ENCODE assay signal across 8 cellular contexts in genomic region chr2:161063074-161063945, GRCh38.
DNase-seq lines count a peak whose midpoint lies in the region; ATAC-seq lines count a peak whose summit lies in the region.

No MANE protein-coding gene starts in this region.

- H3K27me3 ChIP-seq in CD8-positive, alpha-beta memory T cell (ENCODE audit: insufficient read depth, low read length, poor library complexity, severe bottlenecking): no peaks in the 10 kb centered on the region
- H3K27me3 ChIP-seq in mesenchymal stem cell (ENCODE audit: control insufficient read depth in 1 of 2, insufficient read depth in 1 of 2, low read length in 2 of 2): no peaks in the 10 kb centered on the region

- no peak overlapping the region for H2BK12ac ChIP-seq in mesenchymal stem cell (ENCODE audit: low read length in 2 of 2)

- no peak overlapping the region for H3K18ac ChIP-seq in mesenchymal stem cell (ENCODE audit: low read depth in 1 of 2, low read length in 2 of 2)

- H2BK15ac ChIP-seq in mesenchymal stem cell (ENCODE audit: low read depth, poor library complexity, severe bottlenecking): no peak overlapping the region

- H4K91ac ChIP-seq in mesenchymal stem cell (ENCODE audit: low read length): no peak overlapping the region

- WGBS in mesenchymal stem cell: 36% methylated on average over 7 of the region's 8 CpGs

- H3K36me3 Mint-ChIP-seq in CD8-positive, alpha-beta memory T cell: no peaks in the 10 kb centered on the region

- ATAC-seq in GM19397 (IDR thresholded peaks at IDR 0.05; ENCODE audit: unreplicated experiment) (peak; percentile 79), HG03520 (IDR thresholded peaks at IDR 0.05; ENCODE audit: unreplicated experiment) (peak; percentile 81)

- DNase-seq in CD8-positive, alpha-beta memory T cell: peak; percentile 30 to 71 (median 49)
- DNase-seq in NCI-H69 (lab: John Stamatoyannopoulos, UW): peak; percentile 58
- peak; percentile 70 to 78 for DNase-seq in activated CD4-positive, alpha-beta T cell treated with anti-CD3 and anti-CD28 coated beads, Interleukin-2, amount 50 U/mL, for 48 hours
- peak; percentile 28 for DNase-seq in effector CD8-positive, alpha-beta T cell (lab: John Stamatoyannopoulos, UW)
- peak; percentile 84 for DNase-seq in mesenchymal stem cell
- peak; percentile 41 for DNase-seq in stimulated activated CD8-positive, alpha-beta memory T cell treated with anti-CD3 and anti-CD28 coated beads, Interleukin-15, amount 100 ng/mL, for 1 hour (ENCODE audit: low read depth)

- no peak overlapping the region for H3K14ac ChIP-seq in mesenchymal stem cell (ENCODE audit: low read length in 2 of 2)

- no peaks in the 10 kb centered on the region for H3K36me3 ChIP-seq in CD8-positive, alpha-beta memory T cell (ENCODE audit: insufficient read depth, low read length)
- no peaks in the 10 kb centered on the region for H3K36me3 ChIP-seq in mesenchymal stem cell (ENCODE audit: control insufficient read depth in 1 of 2, insufficient read depth in 2 of 2, low read depth in 1 of 2, low read length in 2 of 2)

- H3K27me3 Mint-ChIP-seq in CD8-positive, alpha-beta memory T cell: no peaks in the 10 kb centered on the region

- H3K23ac ChIP-seq in mesenchymal stem cell (ENCODE audit: low read length in 2 of 2): no peak overlapping the region

- no peaks in the 10 kb centered on the region for H3K9me3 ChIP-seq in CD8-positive, alpha-beta memory T cell (ENCODE audit: low read length)
- no peaks in the 10 kb centered on the region for H3K9me3 ChIP-seq in mesenchymal stem cell (ENCODE audit: control insufficient read depth, low read length)

- H4K8ac ChIP-seq in mesenchymal stem cell (ENCODE audit: low read length): no peak overlapping the region

- H3K4me1 ChIP-seq in CD8-positive, alpha-beta memory T cell (ENCODE audit: insufficient read depth, low read length): no peaks in the 10 kb centered on the region
- no peaks in the 10 kb centered on the region for H3K4me1 ChIP-seq in mesenchymal stem cell (ENCODE audit: control insufficient read depth, insufficient read depth, low read depth, low read length)

- H2BK5ac ChIP-seq in mesenchymal stem cell (ENCODE audit: low read depth, low read length, poor library complexity, severe bottlenecking): no peak overlapping the region

- H3K79me1 ChIP-seq in mesenchymal stem cell (replicated peaks; ENCODE audit: low read length, poor library complexity, severe bottlenecking): no peaks in the 10 kb centered on the region

- no peaks in the 10 kb centered on the region for H3K9me3 Mint-ChIP-seq in CD8-positive, alpha-beta memory T cell

- H3K4me2 ChIP-seq in mesenchymal stem cell (ENCODE audit: low read length, poor library complexity, severe bottlenecking): no peak overlapping the region

- H2BK120ac ChIP-seq in mesenchymal stem cell (ENCODE audit: low read depth, low read length): no peak overlapping the region

- no peak overlapping the region for H3K27ac Mint-ChIP-seq in CD8-positive, alpha-beta memory T cell

- CTCF ChIA-PET in CD8-positive, alpha-beta memory T cell (lab: Charles Lee): interaction anchor here (0.7 to 2.8 kb wide), 22 partner anchors 9 to 1219 kb away, joined by 3 to 19 read pairs (median 4); no protein-coding TSS in a partner anchor

- H3K27ac ChIP-seq in CD8-positive, alpha-beta memory T cell (ENCODE audit: low read depth, low read length): no peak overlapping the region
- no peak overlapping the region for H3K27ac ChIP-seq in mesenchymal stem cell (ENCODE audit: low read length, poor library complexity, severe bottlenecking)

- H2AFZ ChIP-seq in mesenchymal stem cell (ENCODE audit: low read depth, low read length): no peak overlapping the region

- H3K4me1 Mint-ChIP-seq in CD8-positive, alpha-beta memory T cell: peaks cover 4 to 5% (median 5%) of the 10 kb centered on the region in 3 donors

- H3K4me3 Mint-ChIP-seq in CD8-positive, alpha-beta memory T cell: no peak overlapping the region

- peak overlapping the region; percentile 70 for H3K9ac ChIP-seq in mesenchymal stem cell (ENCODE audit: low read length)

- H3K4ac ChIP-seq in mesenchymal stem cell (ENCODE audit: low read depth in 1 of 2, low read length in 2 of 2): peak overlapping the region in 1 of 2 experiments; percentile 49

- H2AK5ac ChIP-seq in mesenchymal stem cell (ENCODE audit: low read length, severe bottlenecking): no peak overlapping the region

- H3K4me3 ChIP-seq in CD8-positive, alpha-beta memory T cell (ENCODE audit: low read length): no peak overlapping the region
- peak overlapping the region in 1 of 2 experiments; percentile 67 for H3K4me3 ChIP-seq in mesenchymal stem cell (ENCODE audit: insufficient read depth in 1 of 2, low read depth in 1 of 2, low read length in 2 of 2)

- POLR2A ChIA-PET in CD8-positive, alpha-beta memory T cell (lab: Charles Lee): no interaction called here

Comparison
In these comparisons a context has a peak if more than half of its experiments do, and no peak if none do; other contexts are left out.
1. DNase-seq: peak in every context shown above with its lines; median percentile 84 in mesenchymal stem cell; 74 in activated CD4-positive, alpha-beta T cell treated with anti-CD3 and anti-CD28 coated beads, Interleukin-2, amount 50 U/mL, for 48 hours; 58 in NCI-H69; 49 in CD8-positive, alpha-beta memory T cell; 41 in stimulated activated CD8-positive, alpha-beta memory T cell treated with anti-CD3 and anti-CD28 coated beads, Interleukin-15, amount 100 ng/mL, for 1 hour; 28 in effector CD8-positive, alpha-beta T cell.